In genomic region chr14:61315288-61315687, GRCh38 we compare ENCODE assay signal across 22 cellular contexts.
"Had no signal": no experiment of that assay in that cellular context is flagged by ENCODE, and none has a peak within 500 bp of the region (broad histone marks: within the 10 kb centered on the region; RNA-seq: fewer than 3 reads in every experiment).

No MANE protein-coding gene starts in this region.

- H3K27ac Mint-ChIP-seq: activated CD4-positive, alpha-beta T cell treated with anti-CD3 and anti-CD28 coated beads, Interleukin-2, amount 10 ng/mL, durations not matched to agents 24 days and 14 days; activated naive CD4-positive, alpha-beta T cell treated with anti-CD3 and anti-CD28 coated beads, Interleukin-2, amount 50 U/mL, for 24 hours; endodermal cell; mesothelial cell of epicardium; neural progenitor cell; stimulated activated naive B cell treated with anti-CD40 and anti-IgM and Interleukin-4, amounts not matched to agents 10 μg/mL and 1 μg/mL and 100 μg/mL, for 72 hours had no signal

- H3K4me3 Mint-ChIP-seq: activated CD4-positive, alpha-beta T cell treated with anti-CD3 and anti-CD28 coated beads, Interleukin-2, amount 10 ng/mL, durations not matched to agents 24 days and 14 days; activated naive CD4-positive, alpha-beta T cell treated with anti-CD3 and anti-CD28 coated beads, Interleukin-2, amount 50 U/mL, for 24 hours; endodermal cell; mesothelial cell of epicardium; naive thymus-derived CD8-positive, alpha-beta T cell; neural progenitor cell; stimulated activated naive B cell treated with anti-CD40 and anti-IgM and Interleukin-4, amounts not matched to agents 10 μg/mL and 1 μg/mL and 100 μg/mL, for 72 hours had no signal

- DNase-seq: activated CD4-positive, alpha-beta T cell treated with anti-CD3 and anti-CD28 coated beads, Interleukin-2, amount 10 ng/mL, durations not matched to agents 24 days and 14 days; activated gamma-delta T cell treated with Interleukin-2 at 50 U/mL for 16 hours; activated T-cell treated with anti-CD3 and anti-CD28 coated beads, Interleukin-2, amount 50 U/mL, for 1 hour; anterior cingulate cortex; body of pancreas; cortex of kidney; endodermal cell; esophagus squamous epithelium; gastrocnemius medialis; hippocampal formation; kidney glomerular epithelial cell; left ventricle myocardium inferior; mammary epithelial cell; naive thymus-derived CD8-positive, alpha-beta T cell; posterior cingulate gyrus; small intestine; stimulated activated CD4-positive, alpha-beta T cell treated with anti-CD3 and anti-CD28 coated beads, Interleukin-2, amount 100 ng/mL, for 24 hours; stimulated activated naive B cell treated with anti-CD40 and anti-IgM and Interleukin-4, amounts not matched to agents 10 μg/mL and 1 μg/mL and 100 μg/mL, for 72 hours; transverse colon had no signal

- H3K4me1 Mint-ChIP-seq: activated CD4-positive, alpha-beta T cell treated with anti-CD3 and anti-CD28 coated beads, Interleukin-2, amount 10 ng/mL, durations not matched to agents 24 days and 14 days; endodermal cell; mesothelial cell of epicardium; naive thymus-derived CD8-positive, alpha-beta T cell; neural progenitor cell; stimulated activated naive B cell treated with anti-CD40 and anti-IgM and Interleukin-4, amounts not matched to agents 10 μg/mL and 1 μg/mL and 100 μg/mL, for 72 hours had no signal

- H3K27me3 Mint-ChIP-seq: activated CD4-positive, alpha-beta T cell treated with anti-CD3 and anti-CD28 coated beads, Interleukin-2, amount 10 ng/mL, durations not matched to agents 24 days and 14 days; activated naive CD4-positive, alpha-beta T cell treated with anti-CD3 and anti-CD28 coated beads, Interleukin-2, amount 50 U/mL, for 24 hours; naive thymus-derived CD8-positive, alpha-beta T cell; stimulated activated naive B cell treated with anti-CD40 and anti-IgM and Interleukin-4, amounts not matched to agents 10 μg/mL and 1 μg/mL and 100 μg/mL, for 72 hours had no signal
